Comparison of ENCODE assay signal across 14 cellular contexts in genomic region chr2:85291425-85292023, GRCh38. TPM values are rescaled to one million over a fixed set of nuclear protein-coding genes. Genes with fewer than 3 reads are reported as not detected.
DNase-seq lines count a peak whose midpoint lies in the region; ATAC-seq and TF ChIP-seq lines count a peak whose summit lies in the region.
"Had no signal": no experiment of that assay in that cellular context is flagged by ENCODE, and none has a peak within 500 bp of the region (broad histone marks: within the 10 kb centered on the region; RNA-seq: fewer than 3 reads in every experiment).

No MANE protein-coding gene starts in this region.

- H3K4me2 ChIP-seq in parathyroid adenoma (ENCODE audit: low read length): peak overlapping the region; percentile 50
- no peak overlapping the region for H3K4me2 ChIP-seq in neural progenitor cell

- peaks cover 15% of the 10 kb centered on the region for H3K4me1 Mint-ChIP-seq in neural progenitor cell

- H3K36me3 ChIP-seq in parathyroid adenoma (ENCODE audit: control insufficient read depth, insufficient read depth, low read length) (no peaks in the 10 kb centered on the region), neural progenitor cell (no peaks in the 10 kb centered on the region), gastrocnemius medialis (peaks cover 0 to 3% of the 10 kb centered on the region in 2 donors)

- ATAC-seq in activated CD4-positive, CD25-positive, alpha-beta regulatory T cell treated with anti-CD3 and anti-CD28 coated beads, Interleukin-2, amount 50 U/mL, for 24 hours: peak; percentile 62 to 63
- ATAC-seq in gastrocnemius medialis (no peak), HG03135 (IDR thresholded peaks at IDR 0.05; ENCODE audit: unreplicated experiment) (no peak)

- H3F3A ChIP-seq in neural progenitor cell (ENCODE audit: low read depth): peaks cover 14% of the 10 kb centered on the region

- no peaks in the 10 kb centered on the region for H3K9me3 Mint-ChIP-seq in neural progenitor cell

- DNase-seq in activated CD4-positive, CD25-positive, alpha-beta regulatory T cell treated with anti-CD3 and anti-CD28 coated beads, Interleukin-2, amount 50 U/mL, for 72 hours: no peak
- DNase-seq in MV-4-11 (lab: John Stamatoyannopoulos, UW) (peak; percentile 20), neural progenitor cell (ENCODE audit: low spot score) (no peak), gastrocnemius medialis (no peak)
- DNase-seq in central memory CD4-positive, alpha-beta T cell: peak; percentile 55
- DNase-seq: activated CD4-positive, alpha-beta T cell treated with anti-CD3 and anti-CD28 coated beads for 1 hour; NCI-H2227 treated with DMSO at 0.1 percent for 48 hours; posterior cingulate gyrus; SHP77 treated with DMSO at 0.1 percent for 48 hours; tibial artery had no signal

- H3K4me1 ChIP-seq in parathyroid adenoma (no peaks in the 10 kb centered on the region), neural progenitor cell (peaks cover 21% of the 10 kb centered on the region), gastrocnemius medialis (no peaks in the 10 kb centered on the region)
- H3K4me1 ChIP-seq: tibial artery had no signal

- H4K20me1 ChIP-seq in neural progenitor cell (ENCODE audit: low read depth): no peaks in the 10 kb centered on the region

- no peaks in the 10 kb centered on the region for H3K79me2 ChIP-seq in parathyroid adenoma
- H3K79me2 ChIP-seq in neural progenitor cell (ENCODE audit: low read depth): no peaks in the 10 kb centered on the region

- H3K27ac ChIP-seq in parathyroid adenoma (peak overlapping the region; percentile 15), neural progenitor cell (no peak overlapping the region), gastrocnemius medialis (peak overlapping the region in 2 of 4 donors; percentile 3 to 21)
- H3K27ac ChIP-seq: esophagus muscularis mucosa, tibial artery had no signal

- intact Hi-C loops in gastrocnemius medialis (cut with DNase I; ENCODE audit: low total_unique reads): no loop called here

- no peak for TF ChIP-seq POLR2A in gastrocnemius medialis (IDR thresholded peaks at IDR 0.05)

- H3K9me3 ChIP-seq in parathyroid adenoma (ENCODE audit: control insufficient read depth, low read length): no peaks in the 10 kb centered on the region
- no peaks in the 10 kb centered on the region for H3K9me3 ChIP-seq in neural progenitor cell (ENCODE audit: low read depth)
- no peaks in the 10 kb centered on the region for H3K9me3 ChIP-seq in gastrocnemius medialis
- H3K9me3 ChIP-seq: esophagus muscularis mucosa, tibial artery had no signal

- no peak overlapping the region for H3K4me3 Mint-ChIP-seq in neural progenitor cell

- TF ChIP-seq CTCF in parathyroid adenoma (IDR thresholded peaks at IDR 0.05) (no peak), neural progenitor cell (IDR thresholded peaks at IDR 0.05) (no peak), gastrocnemius medialis (IDR thresholded peaks at IDR 0.05 in 4 of 5, conservative IDR thresholded peaks at IDR 0.05 in 1 of 5) (no peak)

- H3K36me3 Mint-ChIP-seq in neural progenitor cell: peaks cover 23% of the 10 kb centered on the region

- H3K4me3 ChIP-seq in parathyroid adenoma (ENCODE audit: low read depth, low read length) (no peak overlapping the region), neural progenitor cell (no peak overlapping the region), gastrocnemius medialis (peak overlapping the region in 1 of 4 donors; percentile 3)
- H3K4me3 ChIP-seq: tibial artery had no signal

- H3K27ac Mint-ChIP-seq in neural progenitor cell: no peak overlapping the region

- H3K9ac ChIP-seq in parathyroid adenoma: no peak overlapping the region
- no peak overlapping the region for H3K9ac ChIP-seq in neural progenitor cell

- no peaks in the 10 kb centered on the region for H3K27me3 ChIP-seq in parathyroid adenoma (ENCODE audit: control insufficient read depth, insufficient read depth, low read length)
- H3K27me3 ChIP-seq in neural progenitor cell: no peaks in the 10 kb centered on the region
- H3K27me3 ChIP-seq in gastrocnemius medialis: no peaks in the 10 kb centered on the region
- H3K27me3 ChIP-seq: esophagus muscularis mucosa, tibial artery had no signal

- peak overlapping the region; percentile 26 for H2AFZ ChIP-seq in parathyroid adenoma
- no peak overlapping the region for H2AFZ ChIP-seq in neural progenitor cell (replicated peaks)

- in situ Hi-C loops in gastrocnemius medialis (cut with MboI; ENCODE audit: low sequenced_read_pairs in 4 of 4): loop anchor here in 3 of 4 donors (5.0 to 25.0 kb wide), 4 partner anchors 164 to 804 kb away; no protein-coding TSS in a partner anchor

- H3K27me3 Mint-ChIP-seq in neural progenitor cell (ENCODE audit: insufficient read depth, low read depth): no peaks in the 10 kb centered on the region

RNA-seq across cellular contexts. Expression of gene TGOLN2, which starts 36.3 kb away (rescaled TPM):
- total RNA-seq in neural progenitor cell (ENCODE audit: low replicate concordance) (28.5 and 31.9 TPM in 2 replicates), gastrocnemius medialis (10 to 100 TPM; 29.5 to 81.7 (median 61.9) TPM)

Comparison
In these comparisons a context has a peak if more than half of its experiments do, and no peak if none do; other contexts are left out.
1. ATAC-seq: peak in activated CD4-positive, CD25-positive, alpha-beta regulatory T cell treated with anti-CD3 and anti-CD28 coated beads, Interleukin-2, amount 50 U/mL, for 24 hours (2 of 2); none in gastrocnemius medialis (0 of 2) and HG03135 (single experiment).
2. DNase-seq: peak in MV-4-11 (single experiment) and central memory CD4-positive, alpha-beta T cell (single experiment); none in activated CD4-positive, CD25-positive, alpha-beta regulatory T cell treated with anti-CD3 and anti-CD28 coated beads, Interleukin-2, amount 50 U/mL, for 72 hours (single experiment), neural progenitor cell (single experiment) and gastrocnemius medialis (0 of 2).